33 cellular contexts compared by ENCODE assay signal in the genomic region with DNA sequence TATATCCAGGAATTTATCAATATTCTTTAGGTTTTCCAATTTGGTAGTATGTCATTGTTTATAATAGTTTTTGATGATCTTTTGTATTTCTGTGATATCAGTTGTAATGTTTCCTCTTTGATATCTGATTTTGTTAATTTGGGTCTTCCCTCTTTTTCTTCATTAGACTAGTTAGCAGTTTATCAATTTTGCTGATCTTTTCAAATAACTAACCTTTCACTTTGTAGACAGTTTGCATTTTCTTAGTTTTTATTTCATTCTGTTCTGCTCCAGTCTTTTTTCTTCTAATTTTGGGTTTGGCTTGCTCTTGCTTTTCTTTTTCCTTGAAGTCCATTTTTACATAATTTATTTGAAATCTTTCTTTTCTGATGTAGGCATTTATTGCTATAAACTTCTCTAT.
"Had no signal": no experiment of that assay in that cellular context is flagged by ENCODE, and none has a peak within 500 bp of the region (broad histone marks: within the 10 kb centered on the region; RNA-seq: fewer than 3 reads in every experiment).

No MANE protein-coding gene starts in this region.

- FAIRE-seq: astrocyte, TTC549 had no signal

- H3K9me3 ChIP-seq: adrenal gland, body of pancreas, breast epithelium had no signal

- DNase-seq: activated B cell treated with CpG ODN at 0.5 μM for 24 hours; activated CD4-positive, alpha-beta memory T cell treated with anti-CD3 and anti-CD28 coated beads for 36 hours; activated CD4-positive, alpha-beta T cell treated with anti-CD3 and anti-CD28 coated beads for 4 hours; activated CD4-positive, alpha-beta T cell treated with anti-CD3 and anti-CD28 coated beads, Interleukin-2, amount 10 ng/mL, durations not matched to agents 24 days and 14 days; activated CD4-positive, alpha-beta T cell treated with anti-CD3 and anti-CD28 coated beads, Interleukin-2, amount 50 U/mL, for 1 hour; activated CD4-positive, alpha-beta T cell treated with anti-CD3 and anti-CD28 coated beads, Interleukin-2, amount 50 U/mL, for 4 hours; activated CD4-positive, CD25-positive, alpha-beta regulatory T cell treated with anti-CD3 and anti-CD28 coated beads, Interleukin-2, amount 50 U/mL, for 72 hours; activated CD8-positive, alpha-beta memory T cell treated with anti-CD3 and anti-CD28 coated beads, Interleukin-2, amount 50 U/mL, for 4 hours; activated CD8-positive, alpha-beta T cell treated with anti-CD3 and anti-CD28 coated beads for 36 hours; activated effector memory CD4-positive, alpha-beta T cell treated with anti-CD3 and anti-CD28 coated beads, Interleukin-2, amount 50 U/mL, for 16 hours; activated gamma-delta T cell treated with Interleukin-2 at 50 U/mL for 16 hours; activated naive CD4-positive, alpha-beta T cell; activated naive CD4-positive, alpha-beta T cell treated with anti-CD3 and anti-CD28 coated beads for 36 hours; activated naive CD4-positive, alpha-beta T cell treated with anti-CD3 and anti-CD28 coated beads, Interleukin-2, amount 50 U/mL, for 16 hours; activated naive CD8-positive, alpha-beta T cell treated with anti-CD3 and anti-CD28 coated beads for 36 hours; activated T-cell treated with anti-CD3 and anti-CD28 coated beads for 4 hours; activated T-cell treated with anti-CD3 and anti-CD28 coated beads, Interleukin-2, amount 50 U/mL, for 1 hour; activated T-cell treated with anti-CD3 and anti-CD28 coated beads, Interleukin-2, amount 50 U/mL, for 4 hours; activated T-cell treated with anti-CD3 and anti-CD28 coated beads, Interleukin-2, amount 50 U/mL, for 72 hours; adrenal gland; amniotic stem cell; aorta; body of pancreas; brain microvascular endothelial cell; central memory CD4-positive, alpha-beta T cell; T-helper 2 cell; T-helper 9 cell had no signal

- H3K36me3 ChIP-seq: adrenal gland, brain microvascular endothelial cell, breast epithelium had no signal

- ATAC-seq: activated CD8-positive, alpha-beta T cell treated with anti-CD3 and anti-CD28 coated beads for 36 hours; activated naive CD4-positive, alpha-beta T cell treated with anti-CD3 and anti-CD28 coated beads, Interleukin-2, amount 50 U/mL, for 72 hours; activated T-cell treated with anti-CD3 and anti-CD28 coated beads, Interleukin-2, amount 50 U/mL, for 4 hours; activated T-cell treated with anti-CD3 and anti-CD28 coated beads, Interleukin-2, amount 50 U/mL, for 72 hours; activated T-helper 17 cell treated with anti-CD3 and anti-CD28 coated beads, Interleukin-2, amount 50 U/mL, for 72 hours; body of pancreas had no signal

- H3K27ac ChIP-seq: adrenal gland, body of pancreas, brain microvascular endothelial cell, breast epithelium, VCaP had no signal

- H3K4me1 ChIP-seq: adrenal gland, body of pancreas, breast epithelium had no signal

- H3K27me3 ChIP-seq: adrenal gland, body of pancreas, brain microvascular endothelial cell, breast epithelium had no signal

- H3K4me3 ChIP-seq: adrenal gland, body of pancreas, breast epithelium had no signal
